Comparison of ENCODE assay signal across 18 cellular contexts in the genomic region with DNA sequence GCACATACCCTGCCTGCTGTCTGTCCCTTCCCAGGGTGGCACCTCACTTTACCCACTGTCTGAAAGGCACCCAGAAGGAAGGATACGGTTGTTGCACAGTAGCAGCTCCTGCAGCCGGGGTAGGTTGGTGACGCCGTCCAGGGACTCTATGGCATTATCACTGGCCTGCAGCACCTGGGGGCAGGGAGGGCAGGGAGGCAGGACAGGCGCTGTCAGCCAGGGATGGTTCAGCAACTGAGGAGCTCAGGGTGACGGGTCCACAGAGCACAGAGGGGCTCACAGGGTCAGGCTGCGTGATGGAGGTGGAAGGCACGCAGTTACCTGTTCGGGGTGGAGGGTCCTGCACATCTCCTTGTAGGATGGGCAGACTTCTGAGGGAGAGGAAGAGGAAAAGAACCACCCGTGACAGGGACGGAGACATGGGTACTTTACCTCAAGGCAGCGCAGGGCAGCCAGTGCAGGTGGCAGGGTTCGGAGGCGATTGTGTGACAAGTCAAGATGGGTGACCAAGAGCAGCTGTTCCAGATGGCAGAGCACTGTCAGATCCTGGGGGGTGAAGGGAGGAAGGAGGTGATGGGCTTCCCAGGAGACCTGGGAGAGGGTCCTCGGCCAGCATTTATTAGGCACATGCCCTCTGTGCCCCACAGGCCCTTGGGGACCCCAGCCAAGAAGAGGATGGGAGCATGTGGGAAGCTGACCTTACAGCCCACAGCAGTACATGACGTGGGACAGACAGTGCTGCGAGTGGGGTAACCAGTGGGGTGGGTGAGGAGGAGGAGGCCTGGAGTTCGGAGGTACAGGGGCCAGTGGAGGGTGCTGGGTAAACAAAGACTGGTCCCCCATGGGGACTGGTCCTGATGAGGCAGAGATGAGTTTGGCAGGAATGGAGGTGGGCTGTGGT. TPM values are rescaled to one million over a fixed set of nuclear protein-coding genes. Genes with fewer than 3 reads are reported as not detected.
A peak's percentile ranks its signal among the peaks of the same experiment; 100 is the strongest.
DNase-seq lines count a peak whose midpoint lies in the region; ATAC-seq and TF ChIP-seq lines count a peak whose summit lies in the region.
"Had no signal": no experiment of that assay in that cellular context is flagged by ENCODE, and none has a peak within 500 bp of the region (broad histone marks: within the 10 kb centered on the region; RNA-seq: fewer than 3 reads in every experiment).

No MANE protein-coding gene starts in this region.

- no peak overlapping the region for H3K4me3 ChIP-seq in HEK293 (ENCODE audit: low read depth, low read length)
- H3K4me3 ChIP-seq in neural progenitor cell, result no peak overlapping the region
- no peak overlapping the region for H3K4me3 ChIP-seq in endodermal cell (ENCODE audit: low read length)
- H3K4me3 ChIP-seq: GM12878, GM23338 had no signal

- no peak overlapping the region for H3K27ac ChIP-seq in HEK293 (ENCODE audit: extremely low read depth, low read depth, low read length)
- H3K27ac ChIP-seq in neural progenitor cell, result no peak overlapping the region
- H3K27ac ChIP-seq in endodermal cell (ENCODE audit: low read depth, low read length), result no peak overlapping the region
- H3K27ac ChIP-seq: 22Rv1 had no signal

- peaks cover 56% of the 10 kb centered on the region for H3K36me3 Mint-ChIP-seq in activated T-cell treated with anti-CD3 and anti-CD28 coated beads, Interleukin-2, amount 50 U/mL, for 24 hours (ENCODE audit: low read depth)
- peaks cover 10% of the 10 kb centered on the region for H3K36me3 Mint-ChIP-seq in endothelial cell (ENCODE audit: low read depth, unreplicated experiment)
- no peaks in the 10 kb centered on the region for H3K36me3 Mint-ChIP-seq in neural progenitor cell
- peaks cover 5% of the 10 kb centered on the region for H3K36me3 Mint-ChIP-seq in endodermal cell (ENCODE audit: low read depth)

- peaks cover 0 to 39% of the 10 kb centered on the region in 2 experiments; a peak in 1 of 3 replicates for H3K36me3 ChIP-seq in HEK293 (ENCODE audit: control insufficient read depth in 2 of 2, insufficient read depth in 1 of 2, low read length in 2 of 2)
- H3K36me3 ChIP-seq in neural progenitor cell, result no peaks in the 10 kb centered on the region
- no peaks in the 10 kb centered on the region for H3K36me3 ChIP-seq in endodermal cell (ENCODE audit: control insufficient read depth, insufficient read depth, low read length)

- H3K4me2 ChIP-seq in neural progenitor cell, result no peak overlapping the region
- H3K4me2 ChIP-seq: GM23338 had no signal

- CTCF ChIA-PET in HEK293 (lab: Yijun Ruan, JAX) (interaction anchor here (1.2 to 1.6 kb wide), 3 partner anchors 15 to 30 kb away, joined by 3 to 4 read pairs (median 4); partner anchors contain the start of gene TINF2), GM10248 (lab: Yijun Ruan, JAX) (interaction anchor here (1.0 to 9.2 kb wide), 5 partner anchors 14 to 170 kb away, joined by 3 to 67 read pairs (median 3); partner anchors contain the start of genes CIDEB and LTB4R2)

- WGBS in endodermal cell (ENCODE audit: insufficient coverage in 1 of 2, insufficient read length in 1 of 2), 2 experiments, result 92 to 95% methylated on average over 15 to 18 of the region's 18 CpGs

- H3K4me1 Mint-ChIP-seq in activated T-cell treated with anti-CD3 and anti-CD28 coated beads, Interleukin-2, amount 50 U/mL, for 24 hours (ENCODE audit: low read depth), result peaks cover 12% of the 10 kb centered on the region
- H3K4me1 Mint-ChIP-seq in endothelial cell (ENCODE audit: unreplicated experiment), result peaks cover 2% of the 10 kb centered on the region
- H3K4me1 Mint-ChIP-seq in neural progenitor cell, result peaks cover 4% of the 10 kb centered on the region
- no peaks in the 10 kb centered on the region for H3K4me1 Mint-ChIP-seq in endodermal cell

- H2AFZ ChIP-seq in neural progenitor cell (replicated peaks), result no peak overlapping the region
- H2AFZ ChIP-seq: GM23338 had no signal

- ATAC-seq in GM21526 (IDR thresholded peaks at IDR 0.05; ENCODE audit: low FRiP score, unreplicated experiment), result no peak
- ATAC-seq: GM12878, GM23338 had no signal

- H3K9me3 ChIP-seq in HEK293 (ENCODE audit: control insufficient read depth, insufficient read depth, low read depth, low read length) (no peaks in the 10 kb centered on the region), neural progenitor cell (ENCODE audit: low read depth) (no peaks in the 10 kb centered on the region), endodermal cell (ENCODE audit: control insufficient read depth, low read length) (no peaks in the 10 kb centered on the region)

- no peaks in the 10 kb centered on the region for H3K9me3 Mint-ChIP-seq in activated T-cell treated with anti-CD3 and anti-CD28 coated beads, Interleukin-2, amount 50 U/mL, for 24 hours
- no peaks in the 10 kb centered on the region for H3K9me3 Mint-ChIP-seq in endothelial cell (ENCODE audit: unreplicated experiment)
- no peaks in the 10 kb centered on the region for H3K9me3 Mint-ChIP-seq in neural progenitor cell
- no peaks in the 10 kb centered on the region for H3K9me3 Mint-ChIP-seq in endodermal cell
- H3K9me3 Mint-ChIP-seq: GM23338 had no signal

- no peak overlapping the region for H3K4me3 Mint-ChIP-seq in activated T-cell treated with anti-CD3 and anti-CD28 coated beads, Interleukin-2, amount 50 U/mL, for 24 hours
- H3K4me3 Mint-ChIP-seq in endothelial cell (ENCODE audit: unreplicated experiment) (peak overlapping the region; percentile 29), neural progenitor cell (no peak overlapping the region), endodermal cell (no peak overlapping the region)
- H3K4me3 Mint-ChIP-seq: GM23338 had no signal

- no peak for TF ChIP-seq CTCF in HEK293 (tag by site-specific recombination; IDR thresholded peaks at IDR 0.05)
- TF ChIP-seq CTCF in endothelial cell (IDR thresholded peaks at IDR 0.05; ENCODE audit: unreplicated experiment), result no peak
- TF ChIP-seq CTCF in neural progenitor cell (IDR thresholded peaks at IDR 0.05), result no peak
- no peak for TF ChIP-seq CTCF in endodermal cell (conservative IDR thresholded peaks at IDR 0.05)
- TF ChIP-seq CTCF in GM10248 (IDR thresholded peaks at IDR 0.05; ENCODE audit: control extremely low read depth, extremely low read depth, low read depth, missing control alignments), result no peak

- POLR2A ChIA-PET in HEK293 (lab: Yijun Ruan, JAX) (interaction anchor here (0.6 to 1.6 kb wide), 3 partner anchors 24 to 40 kb away, joined by 3 to 4 read pairs (median 4); partner anchors contain the start of gene TINF2), GM10248 (lab: Yijun Ruan, JAX) (no interaction called here)

- H3K27me3 ChIP-seq in neural progenitor cell (no peaks in the 10 kb centered on the region), endodermal cell (ENCODE audit: control insufficient read depth, insufficient read depth, low read length, poor library complexity, severe bottlenecking) (no peaks in the 10 kb centered on the region)

- no peaks in the 10 kb centered on the region for H3K27me3 Mint-ChIP-seq in activated T-cell treated with anti-CD3 and anti-CD28 coated beads, Interleukin-2, amount 50 U/mL, for 24 hours
- H3K27me3 Mint-ChIP-seq in endothelial cell (ENCODE audit: unreplicated experiment) (peaks cover 4% of the 10 kb centered on the region), neural progenitor cell (ENCODE audit: insufficient read depth, low read depth) (peaks cover 8% of the 10 kb centered on the region), endodermal cell (ENCODE audit: insufficient read depth) (no peaks in the 10 kb centered on the region)

- H3K79me2 ChIP-seq in neural progenitor cell (ENCODE audit: low read depth), result no peaks in the 10 kb centered on the region

- H3K27ac Mint-ChIP-seq in activated T-cell treated with anti-CD3 and anti-CD28 coated beads, Interleukin-2, amount 50 U/mL, for 24 hours, result peak overlapping the region; percentile 61
- H3K27ac Mint-ChIP-seq in endothelial cell (ENCODE audit: unreplicated experiment) (no peak overlapping the region), neural progenitor cell (peak overlapping the region; percentile 72), endodermal cell (no peak overlapping the region)
- H3K27ac Mint-ChIP-seq: GM23338 had no signal

- DNase-seq in activated T-cell treated with anti-CD3 and anti-CD28 coated beads, Interleukin-2, amount 50 U/mL, for 24 hours, result no peak
- DNase-seq in activated T-cell treated with anti-CD3 and anti-CD28 coated beads for 4 hours (no peak), endothelial cell (ENCODE audit: low spot score) (no peak), neural progenitor cell (ENCODE audit: low spot score) (no peak), endodermal cell (no peak), GM10248 (ENCODE audit: extremely low spot score) (no peak)
- DNase-seq: C1 segment of cervical spinal cord, Calu3, Karpas-422, MM.1S, NCI-H1105 treated with DMSO at 0.1 percent for 48 hours, NCI-H187 treated with DMSO at 0.1 percent for 48 hours, NCI-H446 had no signal

- H3K9ac ChIP-seq in neural progenitor cell (no peak overlapping the region), endodermal cell (ENCODE audit: extremely low read depth, low read length, poor library complexity, severe bottlenecking) (no peak overlapping the region)

- peaks cover 10% of the 10 kb centered on the region for H3F3A ChIP-seq in neural progenitor cell (ENCODE audit: low read depth)

- no peaks in the 10 kb centered on the region for H4K20me1 ChIP-seq in neural progenitor cell (ENCODE audit: low read depth)

- H3K4me1 ChIP-seq in HEK293 (ENCODE audit: control insufficient read depth, insufficient read depth, low read length) (no peaks in the 10 kb centered on the region), neural progenitor cell (no peaks in the 10 kb centered on the region), endodermal cell (ENCODE audit: control insufficient read depth, insufficient read depth, low read length) (no peaks in the 10 kb centered on the region)

RNA-seq across cellular contexts. Expression of gene TGM1, which starts 3.6 kb away (rescaled TPM):
- total RNA-seq in endothelial cell (ENCODE audit: unreplicated experiment) (1.7 TPM), neural progenitor cell (ENCODE audit: low replicate concordance) (2.6 and 4.9 TPM in 2 replicates), endodermal cell (1 to 10 TPM; 1.6 to 3.4 TPM)
- polyA plus RNA-seq in endodermal cell (2013, experiment 1 of 2), result 3.2 TPM
- 4.6 TPM for polyA plus RNA-seq in endodermal cell (2013, experiment 2 of 2)

RNA-seq across cellular contexts. Expression of gene RABGGTA, which starts 4.8 kb away (rescaled TPM):
- total RNA-seq in endothelial cell (ENCODE audit: unreplicated experiment) (17.7 TPM), neural progenitor cell (ENCODE audit: low replicate concordance) (7.1 and 22.9 TPM in 2 replicates), endodermal cell (10 to 100 TPM; 20.2 to 20.5 TPM)
- polyA plus RNA-seq in endodermal cell (2013, experiment 1 of 2), result 27.1 TPM
- polyA plus RNA-seq in endodermal cell (2013, experiment 2 of 2), result 22.2 TPM

RNA-seq across cellular contexts. Expression of gene TINF2, which starts 24.2 kb away (rescaled TPM):
- total RNA-seq in endothelial cell (ENCODE audit: unreplicated experiment), result 25.4 TPM
- total RNA-seq in neural progenitor cell (ENCODE audit: low replicate concordance), result 32.6 and 42.5 TPM in 2 replicates
- 10 to 100 TPM; 43.4 to 43.5 TPM for total RNA-seq in endodermal cell
- 52.0 TPM for polyA plus RNA-seq in endodermal cell (2013, experiment 1 of 2)
- polyA plus RNA-seq in endodermal cell (2013, experiment 2 of 2), result 48.5 TPM

RNA-seq across cellular contexts. Expression of gene DHRS1, which starts 33.0 kb away (rescaled TPM):
- total RNA-seq in endothelial cell (ENCODE audit: unreplicated experiment) (17.7 TPM), neural progenitor cell (ENCODE audit: low replicate concordance) (19.7 and 27.4 TPM in 2 replicates), endodermal cell (10 to 100 TPM; 21.2 to 22.5 TPM)
- 21.2 TPM for polyA plus RNA-seq in endodermal cell (2013, experiment 1 of 2)
- 19.5 TPM for polyA plus RNA-seq in endodermal cell (2013, experiment 2 of 2)

RNA-seq across cellular contexts. Expression of gene NOP9, which starts 33.1 kb away (rescaled TPM):
- total RNA-seq in endothelial cell (ENCODE audit: unreplicated experiment) (27.2 TPM), neural progenitor cell (ENCODE audit: low replicate concordance) (14.8 and 24.7 TPM in 2 replicates), endodermal cell (10 to 100 TPM; 31.1 to 32.0 TPM)
- polyA plus RNA-seq in endodermal cell (2013, experiment 1 of 2), result 22.2 TPM
- 19.9 TPM for polyA plus RNA-seq in endodermal cell (2013, experiment 2 of 2)

Comparison
In these comparisons a context has a peak if more than half of its experiments do, and no peak if none do; other contexts are left out.
1. H3K27ac Mint-ChIP-seq: peak in activated T-cell treated with anti-CD3 and anti-CD28 coated beads, Interleukin-2, amount 50 U/mL, for 24 hours (single experiment) and neural progenitor cell (single experiment); none in endothelial cell (single experiment) and endodermal cell (single experiment).